ENCODE assay signal across 20 cellular contexts in the genomic region with DNA sequence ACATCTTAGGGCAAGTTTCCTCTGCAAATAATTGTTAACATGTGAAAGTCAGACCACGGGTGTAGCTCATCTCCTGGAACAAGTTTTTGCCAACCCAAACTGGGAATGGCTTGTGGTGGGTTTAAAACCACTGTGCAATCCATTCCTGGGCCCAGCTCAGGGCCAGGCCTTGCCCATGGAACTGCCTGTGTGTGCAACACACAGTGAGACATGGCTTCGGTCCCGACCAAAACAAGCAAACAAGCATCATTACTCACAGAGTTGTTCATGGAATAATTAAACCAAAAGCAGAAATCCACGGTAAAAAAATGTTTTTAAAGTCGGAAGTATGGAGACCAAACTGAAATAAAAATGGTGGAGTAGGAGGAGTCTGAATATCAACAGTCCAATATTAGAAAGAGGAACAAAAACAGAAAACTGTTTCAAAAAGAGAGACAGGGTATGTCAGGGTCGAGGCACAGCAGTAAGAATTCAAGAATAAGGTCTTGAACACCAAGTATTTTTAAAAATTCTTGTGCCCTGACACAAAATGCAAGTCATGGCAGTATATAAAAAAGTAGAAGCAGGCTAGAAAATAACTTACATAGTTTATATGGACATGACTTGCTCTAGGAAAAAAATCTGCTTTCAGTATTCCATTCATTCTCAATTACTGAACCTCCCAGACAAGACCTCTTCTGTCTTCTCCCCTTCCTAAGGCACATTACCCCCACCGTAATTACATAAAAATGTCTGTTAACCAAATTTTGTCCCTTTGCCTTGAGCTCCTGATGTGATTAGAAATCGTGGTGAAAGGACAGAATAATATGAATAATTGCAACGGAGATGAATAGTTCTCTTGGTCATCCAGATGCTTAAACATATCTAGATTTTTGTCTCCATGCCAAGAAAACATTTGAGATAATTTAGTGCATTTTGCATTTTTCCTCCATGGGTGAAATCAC.
DNase-seq lines count a peak whose midpoint lies in the region; ATAC-seq and TF ChIP-seq lines count a peak whose summit lies in the region.
"Had no signal": no experiment of that assay in that cellular context is flagged by ENCODE, and none has a peak within 500 bp of the region (broad histone marks: within the 10 kb centered on the region; RNA-seq: fewer than 3 reads in every experiment).

No MANE protein-coding gene starts in this region.

- H3K27me3 Mint-ChIP-seq in GM23338 (ENCODE audit: insufficient read depth, low read depth, poor library complexity): no peaks in the 10 kb centered on the region
- H3K27me3 Mint-ChIP-seq: activated B cell treated with CpG ODN at 0.5 μM for 24 hours had no signal

- H3K9me3 ChIP-seq in SK-N-MC (ENCODE audit: low read depth, low read length): no peaks in the 10 kb centered on the region
- H3K9me3 ChIP-seq: neutrophil, Peyer's patch, right atrium auricular region had no signal

- peak overlapping the region; percentile 40 for H3K27ac Mint-ChIP-seq in GM23338
- H3K27ac Mint-ChIP-seq: activated B cell treated with CpG ODN at 0.5 μM for 24 hours had no signal

- H3K4me3 ChIP-seq in ACC112 (ENCODE audit: low read depth, low read length) (peak overlapping the region; percentile 26; the same call in 1 of the 2 replicates), GM23338 (no peak overlapping the region), SK-N-MC (no peak overlapping the region)
- H3K4me3 ChIP-seq: hepatocyte, Peyer's patch, right atrium auricular region had no signal

- H3K36me3 Mint-ChIP-seq in GM23338 (ENCODE audit: low read depth): no peaks in the 10 kb centered on the region

- peaks cover 53% of the 10 kb centered on the region for H3K4me1 ChIP-seq in ACC112 (ENCODE audit: control insufficient read depth, insufficient read depth, low read length, unreplicated experiment)
- H3K4me1 ChIP-seq in GM23338 (ENCODE audit: insufficient read depth): no peaks in the 10 kb centered on the region
- H3K4me1 ChIP-seq: Peyer's patch, right atrium auricular region had no signal

- no peaks in the 10 kb centered on the region; the same call in 1 of the 2 replicates for H3K9me2 ChIP-seq in GM23338 (ENCODE audit: insufficient read depth)

- no peak for DNase-seq in GM23338 (ENCODE audit: low spot score)
- no peak for DNase-seq in SK-N-MC (ENCODE audit: low read depth, low spot score)
- DNase-seq in fibroblast of gingiva (ENCODE audit: low read depth): peak; percentile 64
- DNase-seq in superior temporal gyrus (ENCODE audit: extremely low spot score): no peak
- no peak for DNase-seq in GF-D8 (lab: John Stamatoyannopoulos, UW)
- no peak for DNase-seq in DMS 273 (lab: John Stamatoyannopoulos, UW; ENCODE audit: unreplicated experiment)
- DNase-seq: ACHN; activated B cell treated with CpG ODN at 0.5 μM for 24 hours; activated CD8-positive, alpha-beta memory T cell treated with anti-CD3 and anti-CD28 coated beads for 24 hours; amygdala; cortex of kidney; NCI-H1930; NCI-H510A; Peyer's patch; T-helper 1 cell had no signal

- ATAC-seq in GM23338 (no peak), GM21360 (IDR thresholded peaks at IDR 0.05; ENCODE audit: unreplicated experiment) (no peak)

- H3K9ac ChIP-seq in SK-N-MC (ENCODE audit: insufficient read length): no peak overlapping the region

- no peaks in the 10 kb centered on the region for H3F3A ChIP-seq in GM23338 (replicated peaks; ENCODE audit: low read depth)

- H2AFZ ChIP-seq in ACC112 (ENCODE audit: low read length, unreplicated experiment): peak overlapping the region; percentile 94
- peak overlapping the region; percentile 39; the same call in 1 of the 2 replicates for H2AFZ ChIP-seq in GM23338
- H2AFZ ChIP-seq: hepatocyte had no signal

- peak overlapping the region; percentile 61 for H3K27ac ChIP-seq in ACC112 (ENCODE audit: low read depth, low read length)
- no peak overlapping the region for H3K27ac ChIP-seq in GM23338 (ENCODE audit: low read depth)
- peak overlapping the region; percentile 74 for H3K27ac ChIP-seq in SK-N-MC
- H3K27ac ChIP-seq: hepatocyte, neutrophil, Peyer's patch, right atrium auricular region had no signal

- H3K36me3 ChIP-seq in ACC112 (ENCODE audit: insufficient read depth, low read length): no peaks in the 10 kb centered on the region
- no peaks in the 10 kb centered on the region for H3K36me3 ChIP-seq in GM23338 (ENCODE audit: insufficient read depth)
- no peaks in the 10 kb centered on the region for H3K36me3 ChIP-seq in SK-N-MC (ENCODE audit: insufficient read depth, low read length)
- H3K36me3 ChIP-seq: neutrophil, Peyer's patch, right atrium auricular region had no signal

- H3K79me2 ChIP-seq in ACC112 (ENCODE audit: control insufficient read depth, insufficient read depth, low read length, unreplicated experiment): no peaks in the 10 kb centered on the region
- H3K79me2 ChIP-seq in GM23338 (replicated peaks; ENCODE audit: insufficient read depth): no peaks in the 10 kb centered on the region
- H3K79me2 ChIP-seq: hepatocyte had no signal

- H3K4me1 Mint-ChIP-seq in GM23338: peaks cover 4% of the 10 kb centered on the region

- no peak for TF ChIP-seq CTCF in GM23338 (conservative IDR thresholded peaks at IDR 0.05; ENCODE audit: low read depth in 2 of 2)

- no peaks in the 10 kb centered on the region for H3K9me3 Mint-ChIP-seq in GM23338
- H3K9me3 Mint-ChIP-seq: activated B cell treated with CpG ODN at 0.5 μM for 24 hours had no signal

- no peaks in the 10 kb centered on the region for H4K20me1 ChIP-seq in GM23338 (replicated peaks; ENCODE audit: insufficient read depth)

- no peak overlapping the region for H3K4me3 Mint-ChIP-seq in GM23338
- H3K4me3 Mint-ChIP-seq: activated B cell treated with CpG ODN at 0.5 μM for 24 hours had no signal

- H3K27me3 ChIP-seq in ACC112 (ENCODE audit: insufficient read depth, low read length) (no peaks in the 10 kb centered on the region), GM23338 (ENCODE audit: insufficient read depth) (no peaks in the 10 kb centered on the region)
- H3K27me3 ChIP-seq: hepatocyte, neutrophil, Peyer's patch, right atrium auricular region had no signal

- no peak overlapping the region for H3K4me2 ChIP-seq in GM23338
- H3K4me2 ChIP-seq: hepatocyte had no signal

TF ChIP-seq in GM23338, 12 proteins besides CTCF, POLR2A, EP300 and RAD21 (continues in another document):
- no peak for TF ChIP-seq POLR2AphosphoS5 (IDR thresholded peaks at IDR 0.05; ENCODE audit: low read depth)
- no peak for TF ChIP-seq STAT1 (IDR thresholded peaks at IDR 0.05; ENCODE audit: unreplicated experiment)
- TF ChIP-seq ZNF114 (CRISPR knock-in tag; IDR thresholded peaks at IDR 0.05): no peak
- TF ChIP-seq EZH2 (IDR thresholded peaks at IDR 0.05; ENCODE audit: low read depth, unreplicated experiment): no peak
- no peak for TF ChIP-seq JUNB (IDR thresholded peaks at IDR 0.05; ENCODE audit: unreplicated experiment)
- TF ChIP-seq NANOG (IDR thresholded peaks at IDR 0.05; ENCODE audit: borderline replicate concordance): no peak
- TF ChIP-seq CREB1 (CRISPR knock-in tag; IDR thresholded peaks at IDR 0.05; ENCODE audit: low read depth): no peak
- TF ChIP-seq, protein P1, sequence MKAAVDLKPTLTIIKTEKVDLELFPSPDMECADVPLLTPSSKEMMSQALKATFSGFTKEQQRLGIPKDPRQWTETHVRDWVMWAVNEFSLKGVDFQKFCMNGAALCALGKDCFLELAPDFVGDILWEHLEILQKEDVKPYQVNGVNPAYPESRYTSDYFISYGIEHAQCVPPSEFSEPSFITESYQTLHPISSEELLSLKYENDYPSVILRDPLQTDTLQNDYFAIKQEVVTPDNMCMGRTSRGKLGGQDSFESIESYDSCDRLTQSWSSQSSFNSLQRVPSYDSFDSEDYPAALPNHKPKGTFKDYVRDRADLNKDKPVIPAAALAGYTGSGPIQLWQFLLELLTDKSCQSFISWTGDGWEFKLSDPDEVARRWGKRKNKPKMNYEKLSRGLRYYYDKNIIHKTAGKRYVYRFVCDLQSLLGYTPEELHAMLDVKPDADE (IDR thresholded peaks at IDR 0.05): no peak
- no peak for TF ChIP-seq ZNF331 (CRISPR knock-in tag; IDR thresholded peaks at IDR 0.05; ENCODE audit: low read depth)
- no peak for TF ChIP-seq EZH2phosphoT487 (IDR thresholded peaks at IDR 0.05; ENCODE audit: unreplicated experiment)
